In genomic region chr2:88707003-88707402, GRCh38 we compare ENCODE assay signal across 20 cellular contexts.
"Had no signal": no experiment of that assay in that cellular context is flagged by ENCODE, and none has a peak within 500 bp of the region (broad histone marks: within the 10 kb centered on the region; RNA-seq: fewer than 3 reads in every experiment).

No MANE protein-coding gene starts in this region.

- H3K9me3 ChIP-seq: SJSA1 had no signal

- DNase-seq: KBM-7, MV-4-11, NCI-H1048, NCI-H1436, NCI-H187, NCI-H2029, NCI-H2081 treated with DMSO at 0.1 percent for 48 hours, NCI-H2171 treated with DMSO at 0.1 percent for 48 hours, NCI-H345, NCI-H446 treated with DMSO at 0.1 percent for 48 hours, NCI-H510A treated with DMSO at 0.1 percent for 48 hours, NCI-H526, NCI-H82, Right ventricle myocardium superior, RPMI8226, SIG-M5, T-helper 2 cell had no signal

- H3K27me3 ChIP-seq: SJSA1 had no signal

- H3K4me1 ChIP-seq: SJSA1 had no signal

- H3K4me3 ChIP-seq: SJSA1, SK-N-MC had no signal

- H3K27ac ChIP-seq: HL-60, SJSA1, SK-N-MC had no signal
